In genomic region chr16:81799138-81799504, GRCh38 we compare ENCODE assay signal across 1 cellular context.
TF ChIP-seq lines count a peak whose summit lies in the region.

No MANE protein-coding gene starts in this region.

TF ChIP-seq in GM12878, 131 proteins besides CTCF, POLR2A, EP300 and RAD21:
- TF ChIP-seq, protein P1, sequence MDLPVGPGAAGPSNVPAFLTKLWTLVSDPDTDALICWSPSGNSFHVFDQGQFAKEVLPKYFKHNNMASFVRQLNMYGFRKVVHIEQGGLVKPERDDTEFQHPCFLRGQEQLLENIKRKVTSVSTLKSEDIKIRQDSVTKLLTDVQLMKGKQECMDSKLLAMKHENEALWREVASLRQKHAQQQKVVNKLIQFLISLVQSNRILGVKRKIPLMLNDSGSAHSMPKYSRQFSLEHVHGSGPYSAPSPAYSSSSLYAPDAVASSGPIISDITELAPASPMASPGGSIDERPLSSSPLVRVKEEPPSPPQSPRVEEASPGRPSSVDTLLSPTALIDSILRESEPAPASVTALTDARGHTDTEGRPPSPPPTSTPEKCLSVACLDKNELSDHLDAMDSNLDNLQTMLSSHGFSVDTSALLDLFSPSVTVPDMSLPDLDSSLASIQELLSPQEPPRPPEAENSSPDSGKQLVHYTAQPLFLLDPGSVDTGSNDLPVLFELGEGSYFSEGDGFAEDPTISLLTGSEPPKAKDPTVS (IDR thresholded peaks at IDR 0.05; ENCODE audit: low read depth, low read length): no peak
- TF ChIP-seq TARDBP (IDR thresholded peaks at IDR 0.05; ENCODE audit: borderline replicate concordance): 0 out of 2 replicates have a peak, but pooled peaks have one; percentile 14
- TF ChIP-seq ZBTB40 (IDR thresholded peaks at IDR 0.05; ENCODE audit: borderline replicate concordance): peak; percentile 94
